1 cellular context compared by ENCODE assay signal in genomic region chr18:3383381-3383915, GRCh38.
TF ChIP-seq lines count a peak whose summit lies in the region.

No MANE protein-coding gene starts in this region.

TF ChIP-seq in GM23338, 12 proteins besides CTCF, POLR2A, EP300 and RAD21 (continued from another document):
- no peak for TF ChIP-seq REST (IDR thresholded peaks at IDR 0.05; ENCODE audit: unreplicated experiment)
- TF ChIP-seq POLR2AphosphoS5 (IDR thresholded peaks at IDR 0.05; ENCODE audit: low read depth), result no peak
- TF ChIP-seq JUNB (IDR thresholded peaks at IDR 0.05; ENCODE audit: unreplicated experiment), result no peak
- TF ChIP-seq EZH2 (IDR thresholded peaks at IDR 0.05; ENCODE audit: low read depth, unreplicated experiment), result no peak
- no peak for TF ChIP-seq EZH2phosphoT487 (IDR thresholded peaks at IDR 0.05; ENCODE audit: unreplicated experiment)
- TF ChIP-seq ETS1 (IDR thresholded peaks at IDR 0.05), result no peak
- TF ChIP-seq NANOG (IDR thresholded peaks at IDR 0.05; ENCODE audit: borderline replicate concordance), result no peak
- TF ChIP-seq ZNF331 (CRISPR knock-in tag; IDR thresholded peaks at IDR 0.05; ENCODE audit: low read depth), result no peak
- TF ChIP-seq STAT1 (IDR thresholded peaks at IDR 0.05; ENCODE audit: unreplicated experiment), result no peak
- no peak for TF ChIP-seq ZNF114 (CRISPR knock-in tag; IDR thresholded peaks at IDR 0.05)
- no peak for TF ChIP-seq CREB1 (CRISPR knock-in tag; IDR thresholded peaks at IDR 0.05; ENCODE audit: low read depth)
